ENCODE assay signal across 2 cellular contexts in the genomic region with DNA sequence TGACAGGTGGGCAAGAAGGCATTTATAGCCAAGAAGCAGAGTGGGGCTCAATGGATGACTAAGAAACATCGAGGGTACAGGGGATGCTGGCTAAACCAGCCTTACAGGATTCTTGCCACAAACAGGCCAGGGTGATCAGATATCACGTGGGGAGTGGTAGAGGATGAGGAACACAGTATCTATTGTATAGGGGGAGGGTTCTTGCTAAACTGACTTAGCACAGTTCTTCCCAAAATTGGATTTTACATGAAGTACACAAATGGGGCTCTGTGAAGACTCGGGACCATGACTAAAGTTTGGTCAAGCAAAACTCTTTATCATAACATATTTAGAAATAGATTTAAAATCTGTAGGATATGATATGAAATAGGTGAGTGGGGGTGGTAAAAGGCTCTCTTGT.
TF ChIP-seq lines count a peak whose summit lies in the region.

No MANE protein-coding gene starts in this region.

TF ChIP-seq in HCT116, 20 proteins besides CTCF, POLR2A, EP300 and RAD21:
- TF ChIP-seq, protein P1, sequence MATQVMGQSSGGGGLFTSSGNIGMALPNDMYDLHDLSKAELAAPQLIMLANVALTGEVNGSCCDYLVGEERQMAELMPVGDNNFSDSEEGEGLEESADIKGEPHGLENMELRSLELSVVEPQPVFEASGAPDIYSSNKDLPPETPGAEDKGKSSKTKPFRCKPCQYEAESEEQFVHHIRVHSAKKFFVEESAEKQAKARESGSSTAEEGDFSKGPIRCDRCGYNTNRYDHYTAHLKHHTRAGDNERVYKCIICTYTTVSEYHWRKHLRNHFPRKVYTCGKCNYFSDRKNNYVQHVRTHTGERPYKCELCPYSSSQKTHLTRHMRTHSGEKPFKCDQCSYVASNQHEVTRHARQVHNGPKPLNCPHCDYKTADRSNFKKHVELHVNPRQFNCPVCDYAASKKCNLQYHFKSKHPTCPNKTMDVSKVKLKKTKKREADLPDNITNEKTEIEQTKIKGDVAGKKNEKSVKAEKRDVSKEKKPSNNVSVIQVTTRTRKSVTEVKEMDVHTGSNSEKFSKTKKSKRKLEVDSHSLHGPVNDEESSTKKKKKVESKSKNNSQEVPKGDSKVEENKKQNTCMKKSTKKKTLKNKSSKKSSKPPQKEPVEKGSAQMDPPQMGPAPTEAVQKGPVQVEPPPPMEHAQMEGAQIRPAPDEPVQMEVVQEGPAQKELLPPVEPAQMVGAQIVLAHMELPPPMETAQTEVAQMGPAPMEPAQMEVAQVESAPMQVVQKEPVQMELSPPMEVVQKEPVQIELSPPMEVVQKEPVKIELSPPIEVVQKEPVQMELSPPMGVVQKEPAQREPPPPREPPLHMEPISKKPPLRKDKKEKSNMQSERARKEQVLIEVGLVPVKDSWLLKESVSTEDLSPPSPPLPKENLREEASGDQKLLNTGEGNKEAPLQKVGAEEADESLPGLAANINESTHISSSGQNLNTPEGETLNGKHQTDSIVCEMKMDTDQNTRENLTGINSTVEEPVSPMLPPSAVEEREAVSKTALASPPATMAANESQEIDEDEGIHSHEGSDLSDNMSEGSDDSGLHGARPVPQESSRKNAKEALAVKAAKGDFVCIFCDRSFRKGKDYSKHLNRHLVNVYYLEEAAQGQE (IDR thresholded peaks at IDR 0.05; ENCODE audit: low read depth): no peak
- TF ChIP-seq ZNF274 (IDR thresholded peaks at IDR 0.05; ENCODE audit: low read depth, low read length) (no peak), SRF (IDR thresholded peaks at IDR 0.05; ENCODE audit: low read depth) (no peak), FOSL1 (IDR thresholded peaks at IDR 0.05; ENCODE audit: low read depth) (no peak), TCF7L2 (IDR thresholded peaks at IDR 0.05; ENCODE audit: borderline replicate concordance, extremely low read depth, insufficient read depth, insufficient read length) (no peak), SP1 (IDR thresholded peaks at IDR 0.05; ENCODE audit: low read depth) (no peak; the same call in 1 of the 2 replicates)
- TF ChIP-seq, protein P2, sequence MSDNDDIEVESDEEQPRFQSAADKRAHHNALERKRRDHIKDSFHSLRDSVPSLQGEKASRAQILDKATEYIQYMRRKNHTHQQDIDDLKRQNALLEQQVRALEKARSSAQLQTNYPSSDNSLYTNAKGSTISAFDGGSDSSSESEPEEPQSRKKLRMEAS (IDR thresholded peaks at IDR 0.05): no peak
- TF ChIP-seq, protein P3, sequence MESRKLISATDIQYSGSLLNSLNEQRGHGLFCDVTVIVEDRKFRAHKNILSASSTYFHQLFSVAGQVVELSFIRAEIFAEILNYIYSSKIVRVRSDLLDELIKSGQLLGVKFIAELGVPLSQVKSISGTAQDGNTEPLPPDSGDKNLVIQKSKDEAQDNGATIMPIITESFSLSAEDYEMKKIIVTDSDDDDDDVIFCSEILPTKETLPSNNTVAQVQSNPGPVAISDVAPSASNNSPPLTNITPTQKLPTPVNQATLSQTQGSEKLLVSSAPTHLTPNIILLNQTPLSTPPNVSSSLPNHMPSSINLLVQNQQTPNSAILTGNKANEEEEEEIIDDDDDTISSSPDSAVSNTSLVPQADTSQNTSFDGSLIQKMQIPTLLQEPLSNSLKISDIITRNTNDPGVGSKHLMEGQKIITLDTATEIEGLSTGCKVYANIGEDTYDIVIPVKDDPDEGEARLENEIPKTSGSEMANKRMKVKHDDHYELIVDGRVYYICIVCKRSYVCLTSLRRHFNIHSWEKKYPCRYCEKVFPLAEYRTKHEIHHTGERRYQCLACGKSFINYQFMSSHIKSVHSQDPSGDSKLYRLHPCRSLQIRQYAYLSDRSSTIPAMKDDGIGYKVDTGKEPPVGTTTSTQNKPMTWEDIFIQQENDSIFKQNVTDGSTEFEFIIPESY (IDR thresholded peaks at IDR 0.05; ENCODE audit: extremely low read depth, insufficient replicate concordance, low read length): no peak

TF ChIP-seq in WTC11, 78 proteins besides CTCF, POLR2A, EP300 and RAD21 (continued from another document):
- no peak for TF ChIP-seq FOXP4 (CRISPR knock-in tag; IDR thresholded peaks at IDR 0.05)
- TF ChIP-seq PRRX2 (CRISPR knock-in tag; IDR thresholded peaks at IDR 0.05): no peak
- no peak for TF ChIP-seq NFE2L1 (CRISPR knock-in tag; IDR thresholded peaks at IDR 0.05)
- TF ChIP-seq ETV6 (CRISPR knock-in tag; IDR thresholded peaks at IDR 0.05): no peak
- TF ChIP-seq NR1H2 (CRISPR knock-in tag; IDR thresholded peaks at IDR 0.05): no peak
- TF ChIP-seq, protein P4, sequence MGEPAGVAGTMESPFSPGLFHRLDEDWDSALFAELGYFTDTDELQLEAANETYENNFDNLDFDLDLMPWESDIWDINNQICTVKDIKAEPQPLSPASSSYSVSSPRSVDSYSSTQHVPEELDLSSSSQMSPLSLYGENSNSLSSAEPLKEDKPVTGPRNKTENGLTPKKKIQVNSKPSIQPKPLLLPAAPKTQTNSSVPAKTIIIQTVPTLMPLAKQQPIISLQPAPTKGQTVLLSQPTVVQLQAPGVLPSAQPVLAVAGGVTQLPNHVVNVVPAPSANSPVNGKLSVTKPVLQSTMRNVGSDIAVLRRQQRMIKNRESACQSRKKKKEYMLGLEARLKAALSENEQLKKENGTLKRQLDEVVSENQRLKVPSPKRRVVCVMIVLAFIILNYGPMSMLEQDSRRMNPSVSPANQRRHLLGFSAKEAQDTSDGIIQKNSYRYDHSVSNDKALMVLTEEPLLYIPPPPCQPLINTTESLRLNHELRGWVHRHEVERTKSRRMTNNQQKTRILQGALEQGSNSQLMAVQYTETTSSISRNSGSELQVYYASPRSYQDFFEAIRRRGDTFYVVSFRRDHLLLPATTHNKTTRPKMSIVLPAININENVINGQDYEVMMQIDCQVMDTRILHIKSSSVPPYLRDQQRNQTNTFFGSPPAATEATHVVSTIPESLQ (CRISPR knock-in tag; IDR thresholded peaks at IDR 0.05): no peak
- TF ChIP-seq HMGA2 (CRISPR knock-in tag; IDR thresholded peaks at IDR 0.05): no peak
- TF ChIP-seq SMAD4 (CRISPR knock-in tag; IDR thresholded peaks at IDR 0.05): no peak
- no peak for TF ChIP-seq HMGXB4 (CRISPR knock-in tag; IDR thresholded peaks at IDR 0.05)
- TF ChIP-seq CBFB (CRISPR knock-in tag; IDR thresholded peaks at IDR 0.05; ENCODE audit: low read depth): no peak
- no peak for TF ChIP-seq NR2C2 (CRISPR knock-in tag; IDR thresholded peaks at IDR 0.05)
- TF ChIP-seq GABPB1 (CRISPR knock-in tag; IDR thresholded peaks at IDR 0.05): no peak
- TF ChIP-seq JAZF1 (CRISPR knock-in tag; IDR thresholded peaks at IDR 0.05): no peak
- TF ChIP-seq RORB (CRISPR knock-in tag; IDR thresholded peaks at IDR 0.05): no peak
- TF ChIP-seq SOX15 (CRISPR knock-in tag; IDR thresholded peaks at IDR 0.05): no peak
- no peak for TF ChIP-seq ZNF263 (CRISPR knock-in tag; IDR thresholded peaks at IDR 0.05; ENCODE audit: low read depth)
- no peak for TF ChIP-seq ZNF396 (CRISPR knock-in tag; IDR thresholded peaks at IDR 0.05; ENCODE audit: borderline replicate concordance)
